Comparison of ENCODE assay signal across 24 cellular contexts in genomic region chr3:98581474-98581873, GRCh38. TPM values are rescaled to one million over a fixed set of nuclear protein-coding genes. Genes with fewer than 3 reads are reported as not detected.
"Had no signal": no experiment of that assay in that cellular context is flagged by ENCODE, and none has a peak within 500 bp of the region (broad histone marks: within the 10 kb centered on the region; RNA-seq: fewer than 3 reads in every experiment).

No MANE protein-coding gene starts in this region.

- H3K4me3 Mint-ChIP-seq: activated B cell treated with CpG ODN at 0.5 μM for 24 hours; activated naive CD4-positive, alpha-beta T cell treated with anti-CD3 and anti-CD28 coated beads for 36 hours; dendritic cell treated with granulocyte-macrophage colony-stimulating factor and Interleukin-4, amounts not matched to agents 40 ng/mL and 50 ng/mL, for 4 days; effector memory CD8-positive, alpha-beta T cell; immature natural killer cell; mesothelial cell of epicardium; neural crest cell; T-helper 2 cell treated with Interferon-gamma antibody and Interleukin-4, amounts not matched to agents 5 μg/mL and 100 μg/mL, for 36 hours had no signal

- H3K27ac ChIP-seq: body of pancreas, foreskin keratinocyte, lower lobe of right lung, sigmoid colon, spleen, transverse colon, vagina had no signal

- H3K9me3 Mint-ChIP-seq: activated B cell treated with CpG ODN at 0.5 μM for 24 hours; activated naive CD4-positive, alpha-beta T cell treated with anti-CD3 and anti-CD28 coated beads for 36 hours; activated T-helper 2 cell treated with anti-CD3 and anti-CD28 coated beads, Interferon-gamma antibody, Interleukin-2, Interleukin-4, amounts not matched to agents 10 μg/mL and 5 μg/mL and 100 μg/mL, durations not matched to agents 14 hours and 24 hours and 36 hours; dendritic cell treated with granulocyte-macrophage colony-stimulating factor and Interleukin-4, amounts not matched to agents 40 ng/mL and 50 ng/mL, for 4 days; effector memory CD8-positive, alpha-beta T cell; immature natural killer cell; mesothelial cell of epicardium; neural crest cell; T-helper 2 cell treated with Interferon-gamma antibody and Interleukin-4, amounts not matched to agents 5 μg/mL and 100 μg/mL, for 36 hours had no signal

- H3K27ac Mint-ChIP-seq: activated B cell treated with CpG ODN at 0.5 μM for 24 hours; activated naive CD4-positive, alpha-beta T cell treated with anti-CD3 and anti-CD28 coated beads for 36 hours; activated T-helper 2 cell treated with anti-CD3 and anti-CD28 coated beads, Interferon-gamma antibody, Interleukin-2, Interleukin-4, amounts not matched to agents 10 μg/mL and 5 μg/mL and 100 μg/mL, durations not matched to agents 14 hours and 24 hours and 36 hours; dendritic cell treated with granulocyte-macrophage colony-stimulating factor and Interleukin-4, amounts not matched to agents 40 ng/mL and 50 ng/mL, for 4 days; mesothelial cell of epicardium; T-helper 2 cell treated with Interferon-gamma antibody and Interleukin-4, amounts not matched to agents 5 μg/mL and 100 μg/mL, for 36 hours had no signal

- H3K27me3 ChIP-seq: body of pancreas, foreskin keratinocyte, sigmoid colon, spleen, transverse colon, vagina had no signal

- H3K27me3 Mint-ChIP-seq: activated B cell treated with CpG ODN at 0.5 μM for 24 hours; dendritic cell treated with granulocyte-macrophage colony-stimulating factor and Interleukin-4, amounts not matched to agents 40 ng/mL and 50 ng/mL, for 4 days; effector memory CD8-positive, alpha-beta T cell had no signal

- DNase-seq: activated B cell treated with CpG ODN at 0.5 μM for 24 hours; activated CD4-positive, alpha-beta T cell treated with anti-CD3 and anti-CD28 coated beads for 48 hours; activated CD8-positive, alpha-beta memory T cell treated with anti-CD3 and anti-CD28 coated beads for 24 hours; activated naive CD4-positive, alpha-beta T cell treated with anti-CD3 and anti-CD28 coated beads for 36 hours; amniotic stem cell; body of pancreas; cerebellar nuclear complex; effector memory CD8-positive, alpha-beta T cell; foreskin keratinocyte; immature natural killer cell; left colon; lower lobe of right lung; sigmoid colon; spleen; transverse colon had no signal

- H3K4me1 Mint-ChIP-seq: activated B cell treated with CpG ODN at 0.5 μM for 24 hours, immature natural killer cell, mesothelial cell of epicardium had no signal

- H3K9me3 ChIP-seq: body of pancreas, lower lobe of right lung, sigmoid colon, spleen, transverse colon, vagina had no signal

- ATAC-seq: body of pancreas; effector memory CD8-positive, alpha-beta T cell; foreskin keratinocyte; left colon; lower lobe of right lung had no signal

- H3K4me1 ChIP-seq: body of pancreas, sigmoid colon, spleen, transverse colon, vagina had no signal

- H3K4me3 ChIP-seq: body of pancreas, lower lobe of right lung, sigmoid colon, spleen, transverse colon, vagina had no signal

RNA-seq across cellular contexts. Expression of gene GPR15, which starts 49.7 kb away (rescaled TPM):
- total RNA-seq: body of pancreas, foreskin keratinocyte, mesothelial cell of epicardium, myocyte, neural crest cell, osteoblast, pulmonary artery endothelial cell had no signal
- polyA plus RNA-seq: foreskin keratinocyte had no signal
